In the genomic region with DNA sequence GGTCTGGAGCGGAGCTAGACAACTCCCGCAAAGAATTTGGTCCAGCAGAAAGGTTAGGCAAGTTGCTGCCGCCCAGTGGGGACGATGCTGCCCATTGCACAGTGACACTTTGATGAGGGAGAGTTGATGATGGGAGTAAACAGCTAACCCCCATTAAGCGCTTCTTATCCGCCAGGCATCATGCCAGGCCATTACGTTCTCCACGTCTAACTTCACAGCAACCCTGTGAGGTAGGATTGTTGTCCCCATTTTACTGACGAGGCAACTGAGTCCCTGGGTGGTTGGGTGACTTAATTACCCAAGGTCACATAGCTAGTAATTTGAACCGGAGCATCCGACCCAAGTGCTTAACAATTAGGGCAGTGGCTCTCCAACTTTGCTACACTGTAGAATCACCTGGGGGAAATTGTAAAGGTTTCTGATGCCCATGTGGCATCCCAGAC, we compare ENCODE assay signal across 8 cellular contexts. TPM values are rescaled to one million over a fixed set of nuclear protein-coding genes. Genes with fewer than 3 reads are reported as not detected.
DNase-seq lines count a peak whose midpoint lies in the region; ATAC-seq and TF ChIP-seq lines count a peak whose summit lies in the region.

No MANE protein-coding gene starts in this region.

- peaks cover 52% of the 10 kb centered on the region for H3K4me1 Mint-ChIP-seq in stimulated activated naive CD8-positive, alpha-beta T cell treated with anti-CD3 and anti-CD28 coated beads, Interleukin-15, Interleukin-2, amounts not matched to agents 100 ng/mL and 50 ng/mL, for 24 hours (ENCODE audit: low read depth)

- H3K9me3 ChIP-seq in neuronal stem cell (replicated peaks in 1 of 2; ENCODE audit: control insufficient read depth in 2 of 2, insufficient read depth in 1 of 2, low read depth in 1 of 2, low read length in 2 of 2): no peaks in the 10 kb centered on the region

- H3K27me3 Mint-ChIP-seq in stimulated activated naive CD8-positive, alpha-beta T cell treated with anti-CD3 and anti-CD28 coated beads, Interleukin-15, Interleukin-2, amounts not matched to agents 100 ng/mL and 50 ng/mL, for 24 hours: no peaks in the 10 kb centered on the region

- H3K36me3 Mint-ChIP-seq in stimulated activated naive CD8-positive, alpha-beta T cell treated with anti-CD3 and anti-CD28 coated beads, Interleukin-15, Interleukin-2, amounts not matched to agents 100 ng/mL and 50 ng/mL, for 24 hours (ENCODE audit: low read depth): no peaks in the 10 kb centered on the region

- peak overlapping the region; percentile 26 for H3K9ac ChIP-seq in neuronal stem cell (ENCODE audit: low read depth, low read length, poor library complexity)

- no CpG with 5 or more reads among the region's 11 CpGs for WGBS in neuronal stem cell (ENCODE audit: extremely low coverage in 2 of 2, insufficient read length in 2 of 2, insufficient replicate concordance in 1 of 2), 2 donors

- H2BK120ac ChIP-seq in neuronal stem cell (ENCODE audit: low read depth, low read length): no peak overlapping the region

- ATAC-seq in stimulated activated naive CD8-positive, alpha-beta T cell treated with anti-CD3 and anti-CD28 coated beads, Interleukin-15, Interleukin-2, amounts not matched to agents 100 U/mL and 50 U/mL, for 24 hours: no peak
- no peak for ATAC-seq in HG03520 (IDR thresholded peaks at IDR 0.05; ENCODE audit: unreplicated experiment)
- no peak for ATAC-seq in HG02763 (IDR thresholded peaks at IDR 0.05; ENCODE audit: unreplicated experiment)

- H3K14ac ChIP-seq in neuronal stem cell (ENCODE audit: low read length): no peak overlapping the region

- H3K36me3 ChIP-seq in neuronal stem cell (replicated peaks in 1 of 2; ENCODE audit: control insufficient read depth in 2 of 2, insufficient read depth in 2 of 2, low read length in 2 of 2): peaks cover 0 to 11% of the 10 kb centered on the region in 2 donors

- H3K4me1 ChIP-seq in neuronal stem cell (ENCODE audit: control insufficient read depth in 2 of 2, insufficient read depth in 1 of 2, low read depth in 1 of 2, low read length in 2 of 2): peaks cover 5 to 14% of the 10 kb centered on the region in 2 donors

- H2BK5ac ChIP-seq in neuronal stem cell (ENCODE audit: low read length): no peak overlapping the region

- H2BK12ac ChIP-seq in neuronal stem cell (ENCODE audit: low read length): no peak overlapping the region

- peak overlapping the region; percentile 87 for H3K4me3 Mint-ChIP-seq in stimulated activated naive CD8-positive, alpha-beta T cell treated with anti-CD3 and anti-CD28 coated beads, Interleukin-15, Interleukin-2, amounts not matched to agents 100 ng/mL and 50 ng/mL, for 24 hours

- H3K4ac ChIP-seq in neuronal stem cell (ENCODE audit: low read length): no peak overlapping the region

- DNase-seq in stimulated activated naive CD8-positive, alpha-beta T cell treated with anti-CD3 and anti-CD28 coated beads, Interleukin-15, Interleukin-2, amounts not matched to agents 100 U/mL and 50 U/mL, for 24 hours: no peak
- DNase-seq in RKO (ENCODE audit: low spot score) (peak; percentile 66), epithelial cell of proximal tubule (ENCODE audit: low read depth) (no peak), neuronal stem cell (ENCODE audit: low spot score) (no peak), SK-N-DZ (ENCODE audit: low spot score) (no peak)

- peak overlapping the region; percentile 71 for H3K4me2 ChIP-seq in neuronal stem cell (ENCODE audit: insufficient read depth, low read length, poor library complexity, severe bottlenecking)

- no peak overlapping the region for H4K8ac ChIP-seq in neuronal stem cell (ENCODE audit: low read depth, low read length)

- H2AFZ ChIP-seq in neuronal stem cell (ENCODE audit: low read length): peak overlapping the region; percentile 83

- no peak overlapping the region for H3K27ac ChIP-seq in neuronal stem cell (replicated peaks; ENCODE audit: low read length)

- H4K91ac ChIP-seq in neuronal stem cell (ENCODE audit: low read depth, low read length, poor library complexity): no peak overlapping the region

- H3K18ac ChIP-seq in neuronal stem cell (ENCODE audit: low read length): no peak overlapping the region

- peak overlapping the region; percentile 95 for H3K23ac ChIP-seq in neuronal stem cell (ENCODE audit: low read depth, low read length, poor library complexity)

- no peak overlapping the region for H2AK5ac ChIP-seq in neuronal stem cell (ENCODE audit: low read depth, low read length)

- TF ChIP-seq CTCF in epithelial cell of proximal tubule (conservative IDR thresholded peaks at IDR 0.05; ENCODE audit: low read depth, low read length): peak; percentile 38

- H3K4me3 ChIP-seq in epithelial cell of proximal tubule (ENCODE audit: low read depth, low read length) (peak overlapping the region; percentile 85), neuronal stem cell (ENCODE audit: low read length in 2 of 2) (peak overlapping the region; percentile 55 to 92)

- H2BK15ac ChIP-seq in neuronal stem cell (ENCODE audit: low read length): no peak overlapping the region

- H3K9me3 Mint-ChIP-seq in stimulated activated naive CD8-positive, alpha-beta T cell treated with anti-CD3 and anti-CD28 coated beads, Interleukin-15, Interleukin-2, amounts not matched to agents 100 ng/mL and 50 ng/mL, for 24 hours: no peaks in the 10 kb centered on the region

- peaks cover 2% of the 10 kb centered on the region for H3K79me1 ChIP-seq in neuronal stem cell (ENCODE audit: low read depth, low read length)

- peaks cover 0 to 9% (median 0%) of the 10 kb centered on the region in 3 experiments for H3K27me3 ChIP-seq in neuronal stem cell (ENCODE audit: control insufficient read depth in 3 of 3, insufficient read depth in 3 of 3, low read depth in 1 of 3, low read length in 3 of 3)

- peak overlapping the region; percentile 63 for H3K27ac Mint-ChIP-seq in stimulated activated naive CD8-positive, alpha-beta T cell treated with anti-CD3 and anti-CD28 coated beads, Interleukin-15, Interleukin-2, amounts not matched to agents 100 ng/mL and 50 ng/mL, for 24 hours

RNA-seq across cellular contexts. Expression of a gene that starts 0.7 kb away (rescaled TPM):
- 17.1 and 19.1 TPM in 2 replicates for total RNA-seq in epithelial cell of proximal tubule
- 13.5 TPM for polyA plus RNA-seq in neuronal stem cell (2013, experiment 1 of 2)
- polyA plus RNA-seq in neuronal stem cell (2013, experiment 2 of 2): 13.4 TPM
- 22.9 and 27.5 TPM in 2 replicates for polyA plus RNA-seq in SK-N-DZ (2014; cell fraction: cytosol; rRNA removed)
- polyA plus RNA-seq in SK-N-DZ (2014; cell fraction: nucleus; rRNA removed): 52.5 and 63.1 TPM in 2 replicates

RNA-seq across cellular contexts. Expression of a gene that starts 38.2 kb away (rescaled TPM):
- 9.2 and 27.9 TPM in 2 replicates for total RNA-seq in epithelial cell of proximal tubule
- polyA plus RNA-seq in neuronal stem cell (2013, experiment 1 of 2): 32.9 TPM
- 35.4 TPM for polyA plus RNA-seq in neuronal stem cell (2013, experiment 2 of 2)
- 27.5 and 28.0 TPM in 2 replicates for polyA plus RNA-seq in SK-N-DZ (2014; cell fraction: cytosol; rRNA removed)
- 61.3 and 159 TPM in 2 replicates for polyA plus RNA-seq in SK-N-DZ (2014; cell fraction: nucleus; rRNA removed)
